Comparison of ENCODE assay signal across 3 cellular contexts in the genomic region with DNA sequence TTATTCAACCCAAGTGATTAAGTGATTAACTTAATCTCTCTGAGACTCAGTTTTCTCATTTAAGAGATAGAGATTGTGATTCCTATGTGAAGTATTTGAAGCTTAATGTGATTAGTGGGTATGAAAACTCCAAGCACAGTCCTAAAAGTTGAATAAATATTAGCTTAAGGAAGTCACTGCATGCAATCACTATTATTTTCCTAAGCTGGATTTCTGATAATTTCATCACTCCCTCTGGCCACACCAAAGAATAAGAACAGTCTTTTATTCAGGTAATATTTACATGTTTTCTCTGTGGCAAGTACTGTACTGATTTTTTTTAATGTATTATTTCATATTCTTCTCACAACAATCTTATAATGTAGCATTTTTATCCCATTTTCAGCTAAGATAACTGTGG.
TF ChIP-seq lines count a peak whose summit lies in the region.

No MANE protein-coding gene starts in this region.

TF ChIP-seq in liver, 16 proteins besides CTCF, POLR2A, EP300 and RAD21 (continued from another document):
- TF ChIP-seq, protein P1, sequence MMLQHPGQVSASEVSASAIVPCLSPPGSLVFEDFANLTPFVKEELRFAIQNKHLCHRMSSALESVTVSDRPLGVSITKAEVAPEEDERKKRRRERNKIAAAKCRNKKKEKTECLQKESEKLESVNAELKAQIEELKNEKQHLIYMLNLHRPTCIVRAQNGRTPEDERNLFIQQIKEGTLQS (IDR thresholded peaks at IDR 0.05) = peak; percentile 53
TF ChIP-seq in liver: peak in this region for 4.

TF ChIP-seq in HepG2, 621 proteins besides CTCF, POLR2A, EP300 and RAD21 (continued from another document):
- TF ChIP-seq, protein P2, sequence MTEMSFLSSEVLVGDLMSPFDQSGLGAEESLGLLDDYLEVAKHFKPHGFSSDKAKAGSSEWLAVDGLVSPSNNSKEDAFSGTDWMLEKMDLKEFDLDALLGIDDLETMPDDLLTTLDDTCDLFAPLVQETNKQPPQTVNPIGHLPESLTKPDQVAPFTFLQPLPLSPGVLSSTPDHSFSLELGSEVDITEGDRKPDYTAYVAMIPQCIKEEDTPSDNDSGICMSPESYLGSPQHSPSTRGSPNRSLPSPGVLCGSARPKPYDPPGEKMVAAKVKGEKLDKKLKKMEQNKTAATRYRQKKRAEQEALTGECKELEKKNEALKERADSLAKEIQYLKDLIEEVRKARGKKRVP (CRISPR knock-in tag; IDR thresholded peaks at IDR 0.05) = peak in 1 of 2 experiments; percentile 71; a peak in 1 of 4 replicates
- no peak for TF ChIP-seq RAD51 (IDR thresholded peaks at IDR 0.05; ENCODE audit: borderline replicate concordance)
- TF ChIP-seq, protein P3, sequence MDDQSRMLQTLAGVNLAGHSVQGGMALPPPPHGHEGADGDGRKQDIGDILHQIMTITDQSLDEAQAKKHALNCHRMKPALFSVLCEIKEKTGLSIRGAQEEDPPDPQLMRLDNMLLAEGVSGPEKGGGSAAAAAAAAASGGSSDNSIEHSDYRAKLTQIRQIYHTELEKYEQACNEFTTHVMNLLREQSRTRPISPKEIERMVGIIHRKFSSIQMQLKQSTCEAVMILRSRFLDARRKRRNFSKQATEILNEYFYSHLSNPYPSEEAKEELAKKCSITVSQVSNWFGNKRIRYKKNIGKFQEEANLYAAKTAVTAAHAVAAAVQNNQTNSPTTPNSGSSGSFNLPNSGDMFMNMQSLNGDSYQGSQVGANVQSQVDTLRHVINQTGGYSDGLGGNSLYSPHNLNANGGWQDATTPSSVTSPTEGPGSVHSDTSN (CRISPR knock-in tag; IDR thresholded peaks at IDR 0.05; ENCODE audit: borderline replicate concordance) = no peak

TF ChIP-seq in WTC11, 78 proteins besides CTCF, POLR2A, EP300 and RAD21 (continued from another document):
- TF ChIP-seq, protein P4, sequence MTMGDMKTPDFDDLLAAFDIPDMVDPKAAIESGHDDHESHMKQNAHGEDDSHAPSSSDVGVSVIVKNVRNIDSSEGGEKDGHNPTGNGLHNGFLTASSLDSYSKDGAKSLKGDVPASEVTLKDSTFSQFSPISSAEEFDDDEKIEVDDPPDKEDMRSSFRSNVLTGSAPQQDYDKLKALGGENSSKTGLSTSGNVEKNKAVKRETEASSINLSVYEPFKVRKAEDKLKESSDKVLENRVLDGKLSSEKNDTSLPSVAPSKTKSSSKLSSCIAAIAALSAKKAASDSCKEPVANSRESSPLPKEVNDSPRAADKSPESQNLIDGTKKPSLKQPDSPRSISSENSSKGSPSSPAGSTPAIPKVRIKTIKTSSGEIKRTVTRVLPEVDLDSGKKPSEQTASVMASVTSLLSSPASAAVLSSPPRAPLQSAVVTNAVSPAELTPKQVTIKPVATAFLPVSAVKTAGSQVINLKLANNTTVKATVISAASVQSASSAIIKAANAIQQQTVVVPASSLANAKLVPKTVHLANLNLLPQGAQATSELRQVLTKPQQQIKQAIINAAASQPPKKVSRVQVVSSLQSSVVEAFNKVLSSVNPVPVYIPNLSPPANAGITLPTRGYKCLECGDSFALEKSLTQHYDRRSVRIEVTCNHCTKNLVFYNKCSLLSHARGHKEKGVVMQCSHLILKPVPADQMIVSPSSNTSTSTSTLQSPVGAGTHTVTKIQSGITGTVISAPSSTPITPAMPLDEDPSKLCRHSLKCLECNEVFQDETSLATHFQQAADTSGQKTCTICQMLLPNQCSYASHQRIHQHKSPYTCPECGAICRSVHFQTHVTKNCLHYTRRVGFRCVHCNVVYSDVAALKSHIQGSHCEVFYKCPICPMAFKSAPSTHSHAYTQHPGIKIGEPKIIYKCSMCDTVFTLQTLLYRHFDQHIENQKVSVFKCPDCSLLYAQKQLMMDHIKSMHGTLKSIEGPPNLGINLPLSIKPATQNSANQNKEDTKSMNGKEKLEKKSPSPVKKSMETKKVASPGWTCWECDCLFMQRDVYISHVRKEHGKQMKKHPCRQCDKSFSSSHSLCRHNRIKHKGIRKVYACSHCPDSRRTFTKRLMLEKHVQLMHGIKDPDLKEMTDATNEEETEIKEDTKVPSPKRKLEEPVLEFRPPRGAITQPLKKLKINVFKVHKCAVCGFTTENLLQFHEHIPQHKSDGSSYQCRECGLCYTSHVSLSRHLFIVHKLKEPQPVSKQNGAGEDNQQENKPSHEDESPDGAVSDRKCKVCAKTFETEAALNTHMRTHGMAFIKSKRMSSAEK (CRISPR knock-in tag; IDR thresholded peaks at IDR 0.05; ENCODE audit: borderline replicate concordance) = no peak
- TF ChIP-seq GABPB1 (CRISPR knock-in tag; IDR thresholded peaks at IDR 0.05) (peak; percentile 72), PRRX2 (CRISPR knock-in tag; IDR thresholded peaks at IDR 0.05) (no peak)
- TF ChIP-seq, protein P5, sequence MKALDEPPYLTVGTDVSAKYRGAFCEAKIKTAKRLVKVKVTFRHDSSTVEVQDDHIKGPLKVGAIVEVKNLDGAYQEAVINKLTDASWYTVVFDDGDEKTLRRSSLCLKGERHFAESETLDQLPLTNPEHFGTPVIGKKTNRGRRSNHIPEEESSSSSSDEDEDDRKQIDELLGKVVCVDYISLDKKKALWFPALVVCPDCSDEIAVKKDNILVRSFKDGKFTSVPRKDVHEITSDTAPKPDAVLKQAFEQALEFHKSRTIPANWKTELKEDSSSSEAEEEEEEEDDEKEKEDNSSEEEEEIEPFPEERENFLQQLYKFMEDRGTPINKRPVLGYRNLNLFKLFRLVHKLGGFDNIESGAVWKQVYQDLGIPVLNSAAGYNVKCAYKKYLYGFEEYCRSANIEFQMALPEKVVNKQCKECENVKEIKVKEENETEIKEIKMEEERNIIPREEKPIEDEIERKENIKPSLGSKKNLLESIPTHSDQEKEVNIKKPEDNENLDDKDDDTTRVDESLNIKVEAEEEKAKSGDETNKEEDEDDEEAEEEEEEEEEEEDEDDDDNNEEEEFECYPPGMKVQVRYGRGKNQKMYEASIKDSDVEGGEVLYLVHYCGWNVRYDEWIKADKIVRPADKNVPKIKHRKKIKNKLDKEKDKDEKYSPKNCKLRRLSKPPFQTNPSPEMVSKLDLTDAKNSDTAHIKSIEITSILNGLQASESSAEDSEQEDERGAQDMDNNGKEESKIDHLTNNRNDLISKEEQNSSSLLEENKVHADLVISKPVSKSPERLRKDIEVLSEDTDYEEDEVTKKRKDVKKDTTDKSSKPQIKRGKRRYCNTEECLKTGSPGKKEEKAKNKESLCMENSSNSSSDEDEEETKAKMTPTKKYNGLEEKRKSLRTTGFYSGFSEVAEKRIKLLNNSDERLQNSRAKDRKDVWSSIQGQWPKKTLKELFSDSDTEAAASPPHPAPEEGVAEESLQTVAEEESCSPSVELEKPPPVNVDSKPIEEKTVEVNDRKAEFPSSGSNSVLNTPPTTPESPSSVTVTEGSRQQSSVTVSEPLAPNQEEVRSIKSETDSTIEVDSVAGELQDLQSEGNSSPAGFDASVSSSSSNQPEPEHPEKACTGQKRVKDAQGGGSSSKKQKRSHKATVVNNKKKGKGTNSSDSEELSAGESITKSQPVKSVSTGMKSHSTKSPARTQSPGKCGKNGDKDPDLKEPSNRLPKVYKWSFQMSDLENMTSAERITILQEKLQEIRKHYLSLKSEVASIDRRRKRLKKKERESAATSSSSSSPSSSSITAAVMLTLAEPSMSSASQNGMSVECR (CRISPR knock-in tag; IDR thresholded peaks at IDR 0.05; ENCODE audit: borderline replicate concordance) = no peak
- TF ChIP-seq, protein P6, sequence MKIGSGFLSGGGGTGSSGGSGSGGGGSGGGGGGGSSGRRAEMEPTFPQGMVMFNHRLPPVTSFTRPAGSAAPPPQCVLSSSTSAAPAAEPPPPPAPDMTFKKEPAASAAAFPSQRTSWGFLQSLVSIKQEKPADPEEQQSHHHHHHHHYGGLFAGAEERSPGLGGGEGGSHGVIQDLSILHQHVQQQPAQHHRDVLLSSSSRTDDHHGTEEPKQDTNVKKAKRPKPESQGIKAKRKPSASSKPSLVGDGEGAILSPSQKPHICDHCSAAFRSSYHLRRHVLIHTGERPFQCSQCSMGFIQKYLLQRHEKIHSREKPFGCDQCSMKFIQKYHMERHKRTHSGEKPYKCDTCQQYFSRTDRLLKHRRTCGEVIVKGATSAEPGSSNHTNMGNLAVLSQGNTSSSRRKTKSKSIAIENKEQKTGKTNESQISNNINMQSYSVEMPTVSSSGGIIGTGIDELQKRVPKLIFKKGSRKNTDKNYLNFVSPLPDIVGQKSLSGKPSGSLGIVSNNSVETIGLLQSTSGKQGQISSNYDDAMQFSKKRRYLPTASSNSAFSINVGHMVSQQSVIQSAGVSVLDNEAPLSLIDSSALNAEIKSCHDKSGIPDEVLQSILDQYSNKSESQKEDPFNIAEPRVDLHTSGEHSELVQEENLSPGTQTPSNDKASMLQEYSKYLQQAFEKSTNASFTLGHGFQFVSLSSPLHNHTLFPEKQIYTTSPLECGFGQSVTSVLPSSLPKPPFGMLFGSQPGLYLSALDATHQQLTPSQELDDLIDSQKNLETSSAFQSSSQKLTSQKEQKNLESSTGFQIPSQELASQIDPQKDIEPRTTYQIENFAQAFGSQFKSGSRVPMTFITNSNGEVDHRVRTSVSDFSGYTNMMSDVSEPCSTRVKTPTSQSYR (CRISPR knock-in tag; IDR thresholded peaks at IDR 0.05) = no peak
- TF ChIP-seq, protein P7, sequence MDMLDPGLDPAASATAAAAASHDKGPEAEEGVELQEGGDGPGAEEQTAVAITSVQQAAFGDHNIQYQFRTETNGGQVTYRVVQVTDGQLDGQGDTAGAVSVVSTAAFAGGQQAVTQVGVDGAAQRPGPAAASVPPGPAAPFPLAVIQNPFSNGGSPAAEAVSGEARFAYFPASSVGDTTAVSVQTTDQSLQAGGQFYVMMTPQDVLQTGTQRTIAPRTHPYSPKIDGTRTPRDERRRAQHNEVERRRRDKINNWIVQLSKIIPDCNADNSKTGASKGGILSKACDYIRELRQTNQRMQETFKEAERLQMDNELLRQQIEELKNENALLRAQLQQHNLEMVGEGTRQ (CRISPR knock-in tag; IDR thresholded peaks at IDR 0.05) = no peak
- TF ChIP-seq, protein P8, sequence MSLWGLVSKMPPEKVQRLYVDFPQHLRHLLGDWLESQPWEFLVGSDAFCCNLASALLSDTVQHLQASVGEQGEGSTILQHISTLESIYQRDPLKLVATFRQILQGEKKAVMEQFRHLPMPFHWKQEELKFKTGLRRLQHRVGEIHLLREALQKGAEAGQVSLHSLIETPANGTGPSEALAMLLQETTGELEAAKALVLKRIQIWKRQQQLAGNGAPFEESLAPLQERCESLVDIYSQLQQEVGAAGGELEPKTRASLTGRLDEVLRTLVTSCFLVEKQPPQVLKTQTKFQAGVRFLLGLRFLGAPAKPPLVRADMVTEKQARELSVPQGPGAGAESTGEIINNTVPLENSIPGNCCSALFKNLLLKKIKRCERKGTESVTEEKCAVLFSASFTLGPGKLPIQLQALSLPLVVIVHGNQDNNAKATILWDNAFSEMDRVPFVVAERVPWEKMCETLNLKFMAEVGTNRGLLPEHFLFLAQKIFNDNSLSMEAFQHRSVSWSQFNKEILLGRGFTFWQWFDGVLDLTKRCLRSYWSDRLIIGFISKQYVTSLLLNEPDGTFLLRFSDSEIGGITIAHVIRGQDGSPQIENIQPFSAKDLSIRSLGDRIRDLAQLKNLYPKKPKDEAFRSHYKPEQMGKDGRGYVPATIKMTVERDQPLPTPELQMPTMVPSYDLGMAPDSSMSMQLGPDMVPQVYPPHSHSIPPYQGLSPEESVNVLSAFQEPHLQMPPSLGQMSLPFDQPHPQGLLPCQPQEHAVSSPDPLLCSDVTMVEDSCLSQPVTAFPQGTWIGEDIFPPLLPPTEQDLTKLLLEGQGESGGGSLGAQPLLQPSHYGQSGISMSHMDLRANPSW (CRISPR knock-in tag; conservative IDR thresholded peaks at IDR 0.05; ENCODE audit: low read depth) = no peak
